In genomic region chr1:1229770-1230169, GRCh38 we compare ENCODE assay signal across 14 cellular contexts. TPM values are rescaled to one million over a fixed set of nuclear protein-coding genes. Genes with fewer than 3 reads are reported as not detected.
DNase-seq lines count a peak whose midpoint lies in the region; ATAC-seq and TF ChIP-seq lines count a peak whose summit lies in the region.
"Had no signal": no experiment of that assay in that cellular context is flagged by ENCODE, and none has a peak within 500 bp of the region (broad histone marks: within the 10 kb centered on the region; RNA-seq: fewer than 3 reads in every experiment).

No MANE protein-coding gene starts in this region.

- no peak overlapping the region for H2AFZ ChIP-seq in PC-3 (ENCODE audit: low read length)

- DNase-seq in activated CD4-positive, alpha-beta T cell treated with anti-CD3 and anti-CD28 coated beads, Interleukin-2, amount 10 ng/mL, durations not matched to agents 7 days and 5 days, result no peak
- DNase-seq in activated CD4-positive, alpha-beta T cell treated with anti-CD3 and anti-CD28 coated beads for 48 hours, result no peak
- no peak for DNase-seq in PC-3
- no peak for DNase-seq in effector memory CD8-positive, alpha-beta T cell
- no peak for DNase-seq in left lobe of liver (ENCODE audit: low spot score)
- no peak for DNase-seq in middle frontal gyrus (ENCODE audit: extremely low spot score, low spot score)
- DNase-seq: activated CD4-positive, alpha-beta T cell treated with anti-CD3 and anti-CD28 coated beads, Interleukin-2, amount 50 U/mL, for 1 hour; H7; NCI-H510A treated with DMSO at 0.1 percent for 48 hours; SHP77 had no signal

- CTCF ChIA-PET in activated CD4-positive, alpha-beta T cell treated with anti-CD3 and anti-CD28 coated beads, Interleukin-2, amount 10 ng/mL, durations not matched to agents 7 days and 5 days (lab: Charles Lee), result interaction anchor here (1.0 to 2.2 kb wide), 2 partner anchors 15 to 107 kb away, joined by 3 to 6 read pairs; partner anchors contain the start of gene TNFRSF4
- CTCF ChIA-PET in PC-3 (lab: Charles Lee), result no interaction called here

- intact Hi-C loops in PC-3 (cut with micrococcal nuclease), result loop anchor here (1.0 to 2.0 kb wide), 2 partner anchors 65 to 107 kb away; no protein-coding TSS in a partner anchor

- no peaks in the 10 kb centered on the region for H3K27me3 Mint-ChIP-seq in activated CD4-positive, alpha-beta T cell treated with anti-CD3 and anti-CD28 coated beads, Interleukin-2, amount 10 ng/mL, durations not matched to agents 7 days and 5 days
- H3K27me3 Mint-ChIP-seq in effector memory CD8-positive, alpha-beta T cell, result no peaks in the 10 kb centered on the region

- H3K4me1 ChIP-seq in PC-3 (ENCODE audit: insufficient read depth, low read length), result peaks cover 28% of the 10 kb centered on the region
- peaks cover 24% of the 10 kb centered on the region for H3K4me1 ChIP-seq in skeletal muscle satellite cell (ENCODE audit: control insufficient read depth, insufficient read depth, low read length)

- H3K4me3 ChIP-seq in PC-3 (ENCODE audit: low read length) (peak overlapping the region; percentile 81; the same call in 1 of the 2 replicates), skeletal muscle satellite cell (ENCODE audit: low read length) (peak overlapping the region; percentile 79)

- peaks cover 18% of the 10 kb centered on the region for H4K20me1 ChIP-seq in PC-3 (ENCODE audit: low read length)

- ATAC-seq in PC-3, result no peak
- no peak for ATAC-seq in effector memory CD8-positive, alpha-beta T cell (replicated peaks)
- ATAC-seq in left lobe of liver, result no peak
- ATAC-seq in HG03432 (IDR thresholded peaks at IDR 0.05; ENCODE audit: unreplicated experiment), result no peak

- H3K9ac ChIP-seq in PC-3 (ENCODE audit: low read length), result no peak overlapping the region
- no peak overlapping the region for H3K9ac ChIP-seq in skeletal muscle satellite cell (ENCODE audit: low read depth, low read length)

- POLR2A ChIA-PET in activated CD4-positive, alpha-beta T cell treated with anti-CD3 and anti-CD28 coated beads, Interleukin-2, amount 10 ng/mL, durations not matched to agents 7 days and 5 days (lab: Charles Lee), result no interaction called here
- POLR2A ChIA-PET in PC-3 (lab: Charles Lee; ENCODE audit: unreplicated experiment), result no interaction called here

- no peak overlapping the region for H3K27ac ChIP-seq in PC-3 (ENCODE audit: low read length)

- peak overlapping the region; percentile 84 for H3K4me2 ChIP-seq in PC-3 (ENCODE audit: low read length)
- H3K4me2 ChIP-seq in skeletal muscle satellite cell (ENCODE audit: low read length), result peak overlapping the region; percentile 92

- no peak overlapping the region for H3K27ac Mint-ChIP-seq in activated CD4-positive, alpha-beta T cell treated with anti-CD3 and anti-CD28 coated beads, Interleukin-2, amount 10 ng/mL, durations not matched to agents 7 days and 5 days
- peak overlapping the region; percentile 80 to 91 for H3K27ac Mint-ChIP-seq in effector memory CD8-positive, alpha-beta T cell

- H3K36me3 ChIP-seq in PC-3 (ENCODE audit: low read depth, low read length) (peaks cover 33% of the 10 kb centered on the region), skeletal muscle satellite cell (ENCODE audit: insufficient read depth, low read length) (peaks cover 44% of the 10 kb centered on the region)

- no peaks in the 10 kb centered on the region for H3F3A ChIP-seq in PC-3 (ENCODE audit: low read length, unreplicated experiment)

- peaks cover 31% of the 10 kb centered on the region for H3K36me3 Mint-ChIP-seq in activated CD4-positive, alpha-beta T cell treated with anti-CD3 and anti-CD28 coated beads, Interleukin-2, amount 10 ng/mL, durations not matched to agents 7 days and 5 days (ENCODE audit: low read depth)
- peaks cover 31% of the 10 kb centered on the region for H3K36me3 Mint-ChIP-seq in effector memory CD8-positive, alpha-beta T cell (ENCODE audit: insufficient read depth)

- H3K79me2 ChIP-seq in PC-3 (ENCODE audit: low read length), result peaks cover 92% of the 10 kb centered on the region

- no peaks in the 10 kb centered on the region for H3K9me3 Mint-ChIP-seq in activated CD4-positive, alpha-beta T cell treated with anti-CD3 and anti-CD28 coated beads, Interleukin-2, amount 10 ng/mL, durations not matched to agents 7 days and 5 days
- no peaks in the 10 kb centered on the region for H3K9me3 Mint-ChIP-seq in effector memory CD8-positive, alpha-beta T cell

- H3K27me3 ChIP-seq in PC-3 (ENCODE audit: low read length) (no peaks in the 10 kb centered on the region), skeletal muscle satellite cell (ENCODE audit: control insufficient read depth, insufficient read depth, low read length) (no peaks in the 10 kb centered on the region)

- TF ChIP-seq CTCF in PC-3 (conservative IDR thresholded peaks at IDR 0.05; ENCODE audit: low read depth, low read length), result no peak

- H3K9me2 ChIP-seq in PC-3 (replicated peaks; ENCODE audit: low read length), result no peaks in the 10 kb centered on the region

- peak overlapping the region; percentile 95 for H3K4me3 Mint-ChIP-seq in activated CD4-positive, alpha-beta T cell treated with anti-CD3 and anti-CD28 coated beads, Interleukin-2, amount 10 ng/mL, durations not matched to agents 7 days and 5 days
- H3K4me3 Mint-ChIP-seq in effector memory CD8-positive, alpha-beta T cell, result peak overlapping the region; percentile 42 to 89

- H3K4me1 Mint-ChIP-seq in activated CD4-positive, alpha-beta T cell treated with anti-CD3 and anti-CD28 coated beads, Interleukin-2, amount 10 ng/mL, durations not matched to agents 7 days and 5 days, result peaks cover 31% of the 10 kb centered on the region
- peaks cover 36 to 37% of the 10 kb centered on the region in 2 donors for H3K4me1 Mint-ChIP-seq in effector memory CD8-positive, alpha-beta T cell (ENCODE audit: low read depth in 2 of 2)

- H3K9me3 ChIP-seq in PC-3 (ENCODE audit: low read length) (no peaks in the 10 kb centered on the region), skeletal muscle satellite cell (replicated peaks; ENCODE audit: low read length) (no peaks in the 10 kb centered on the region)

- BruUV-seq in PC-3 (replicated peaks; lab: Mats Ljungman, UMichigan), result no TSS peak

RNA-seq across cellular contexts. Expression of gene SDF4, which starts 2.0 kb away (rescaled TPM):
- total RNA-seq in activated CD4-positive, alpha-beta T cell treated with anti-CD3 and anti-CD28 coated beads, Interleukin-2, amount 10 ng/mL, durations not matched to agents 7 days and 5 days, result 10 to 100 TPM; 81.7 to 91.4 TPM
- 254 and 317 TPM in 2 replicates for total RNA-seq in PC-3 (2014; rRNA removed)
- total RNA-seq in skeletal muscle satellite cell (2012; rRNA removed), result 92.8 and 101 TPM in 2 replicates
- total RNA-seq in left lobe of liver, result 166 TPM

RNA-seq across cellular contexts. Expression of gene B3GALT6, which starts 2.3 kb away (rescaled TPM):
- total RNA-seq in activated CD4-positive, alpha-beta T cell treated with anti-CD3 and anti-CD28 coated beads, Interleukin-2, amount 10 ng/mL, durations not matched to agents 7 days and 5 days, result 10 to 100 TPM; 15.8 to 19.2 TPM
- total RNA-seq in PC-3 (2014; rRNA removed), result 74.0 and 92.2 TPM in 2 replicates
- 16.0 and 20.8 TPM in 2 replicates for total RNA-seq in skeletal muscle satellite cell (2012; rRNA removed)
- total RNA-seq in left lobe of liver, result 9.3 TPM

RNA-seq across cellular contexts. Expression of gene TNFRSF4, which starts 15.8 kb away (rescaled TPM):
- total RNA-seq in activated CD4-positive, alpha-beta T cell treated with anti-CD3 and anti-CD28 coated beads, Interleukin-2, amount 10 ng/mL, durations not matched to agents 7 days and 5 days, result 10 to 100 TPM; 44.1 to 52.8 TPM
- total RNA-seq in PC-3 (2014; rRNA removed) (0.11 and 0.17 TPM in 2 replicates), left lobe of liver (0.38 TPM)
- total RNA-seq in skeletal muscle satellite cell (2012; rRNA removed), result not detected in 2 replicates
- total RNA-seq: M059J had no signal

RNA-seq across cellular contexts. Expression of gene C1QTNF12, which starts 16.8 kb away (rescaled TPM):
- 1 to 10 TPM; 1.2 to 1.4 TPM for total RNA-seq in activated CD4-positive, alpha-beta T cell treated with anti-CD3 and anti-CD28 coated beads, Interleukin-2, amount 10 ng/mL, durations not matched to agents 7 days and 5 days
- 2.8 and 3.9 TPM in 2 replicates for total RNA-seq in PC-3 (2014; rRNA removed)
- 0.44 TPM in 1 of 2 replicates, not detected in the other for total RNA-seq in skeletal muscle satellite cell (2012; rRNA removed)
- total RNA-seq in left lobe of liver, result 3.5 TPM
- total RNA-seq: M059J had no signal

RNA-seq across cellular contexts. Expression of gene TNFRSF18, which starts 23.4 kb away (rescaled TPM):
- 10 to 100 TPM; 26.0 to 33.9 TPM for total RNA-seq in activated CD4-positive, alpha-beta T cell treated with anti-CD3 and anti-CD28 coated beads, Interleukin-2, amount 10 ng/mL, durations not matched to agents 7 days and 5 days
- 87.2 and 120 TPM in 2 replicates for total RNA-seq in PC-3 (2014; rRNA removed)
- not detected in 2 replicates for total RNA-seq in skeletal muscle satellite cell (2012; rRNA removed)
- not detected for total RNA-seq in left lobe of liver
- total RNA-seq: H7, M059J, pulmonary artery endothelial cell had no signal

Comparison
In these comparisons a context has a peak if more than half of its experiments do, and no peak if none do; other contexts are left out.
1. RNA of gene TNFRSF4, which starts 15.8 kb away (total RNA-seq): 44.1 to 52.8 TPM in activated CD4-positive, alpha-beta T cell treated with anti-CD3 and anti-CD28 coated beads, Interleukin-2, amount 10 ng/mL, durations not matched to agents 7 days and 5 days; 0.38 TPM in left lobe of liver (single experiment) and 0.11 to 0.17 TPM in PC-3; every median in the first group is over 10 times any median in the second.